ENCODE assay signal across 24 cellular contexts in the genomic region with DNA sequence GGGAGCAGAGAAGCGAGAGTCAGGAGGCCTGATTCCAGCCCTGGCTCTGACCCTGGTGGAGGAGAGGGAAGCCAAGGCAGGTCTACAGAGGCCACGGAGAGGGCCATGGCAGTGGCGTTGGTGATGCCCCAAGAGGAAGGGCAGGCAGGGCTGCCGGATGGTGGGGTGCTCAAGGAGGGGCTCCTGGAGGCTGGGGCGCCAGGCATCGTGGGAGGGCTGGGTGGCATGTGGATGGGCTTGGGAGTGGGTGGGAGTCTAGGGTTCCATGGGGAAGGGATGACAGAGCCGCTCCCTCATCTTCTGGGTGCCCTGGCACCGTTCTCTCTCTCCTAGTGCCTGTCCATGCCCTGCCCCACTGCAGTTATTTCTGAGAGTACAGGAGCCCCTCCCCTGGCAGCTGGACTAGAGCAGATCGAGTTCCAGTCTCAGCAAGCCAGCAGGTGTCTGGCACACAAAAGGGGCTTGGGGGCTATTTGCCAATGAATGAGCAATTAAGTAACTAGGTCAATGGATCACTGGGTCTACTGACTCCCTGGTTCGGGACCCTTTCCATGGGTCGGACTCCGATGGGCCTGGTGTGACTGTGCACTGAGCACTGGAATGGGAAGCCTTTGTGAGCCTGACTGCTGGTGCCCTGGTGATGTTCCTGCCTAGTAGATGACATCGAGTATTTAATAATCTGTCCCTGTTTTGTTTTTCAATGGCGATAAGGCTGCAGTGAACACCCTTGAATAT.
"Had no signal": no experiment of that assay in that cellular context is flagged by ENCODE, and none has a peak within 500 bp of the region (broad histone marks: within the 10 kb centered on the region; RNA-seq: fewer than 3 reads in every experiment).

No MANE protein-coding gene starts in this region.

- H3K36me3 Mint-ChIP-seq: immature natural killer cell had no signal

- DNase-seq: effector memory CD8-positive, alpha-beta T cell; esophagus squamous epithelium; foreskin fibroblast; glutamatergic neuron; immature natural killer cell; left cardiac atrium; left ventricle myocardium inferior; lower lobe of right lung; midbrain; naive thymus-derived CD4-positive, alpha-beta T cell; nephron progenitor cell; psoas muscle; retina; sigmoid colon; small intestine; stimulated activated CD4-positive, alpha-beta T cell treated with anti-CD3 and anti-CD28 coated beads, Interleukin-12 subunit alpha, Interleukin-12 subunit beta, amount 100 ng/mL, for 4 hours; stimulated activated naive CD4-positive, alpha-beta T cell; stomach; substantia nigra; transverse colon had no signal

- H3K4me1 Mint-ChIP-seq: memory B cell, nephron progenitor cell had no signal

- ATAC-seq: effector memory CD8-positive, alpha-beta T cell; gastroesophageal sphincter; left cardiac atrium; lower lobe of right lung; naive thymus-derived CD4-positive, alpha-beta T cell; psoas muscle had no signal

- H3K27ac Mint-ChIP-seq: dendritic cell treated with granulocyte-macrophage colony-stimulating factor and Interleukin-4, amounts not matched to agents 40 ng/mL and 50 ng/mL, for 4 days; effector memory CD8-positive, alpha-beta T cell; immature natural killer cell; memory B cell; naive thymus-derived CD4-positive, alpha-beta T cell; nephron progenitor cell had no signal

- H3K9me3 ChIP-seq: thoracic aorta, transverse colon had no signal

- H3K4me3 ChIP-seq: esophagus squamous epithelium, gastroesophageal sphincter, left ventricle myocardium inferior, lower lobe of right lung, psoas muscle, sigmoid colon, stomach, thoracic aorta, transverse colon had no signal

- H3K36me3 ChIP-seq: esophagus squamous epithelium, gastroesophageal sphincter, left ventricle myocardium inferior, lower lobe of right lung, sigmoid colon, stomach, thoracic aorta, transverse colon had no signal

- H3K4me3 Mint-ChIP-seq: dendritic cell treated with granulocyte-macrophage colony-stimulating factor and Interleukin-4, amounts not matched to agents 40 ng/mL and 50 ng/mL, for 4 days; effector memory CD8-positive, alpha-beta T cell; immature natural killer cell; memory B cell; naive thymus-derived CD4-positive, alpha-beta T cell; nephron progenitor cell had no signal

- H3K9me3 Mint-ChIP-seq: dendritic cell treated with granulocyte-macrophage colony-stimulating factor and Interleukin-4, amounts not matched to agents 40 ng/mL and 50 ng/mL, for 4 days; immature natural killer cell had no signal

- H3K27ac ChIP-seq: esophagus squamous epithelium, gastroesophageal sphincter, left ventricle myocardium inferior, lower lobe of right lung, psoas muscle, sigmoid colon, stomach, thoracic aorta, transverse colon had no signal

- H3K27me3 Mint-ChIP-seq: dendritic cell treated with granulocyte-macrophage colony-stimulating factor and Interleukin-4, amounts not matched to agents 40 ng/mL and 50 ng/mL, for 4 days had no signal

- H3K27me3 ChIP-seq: transverse colon had no signal

- H3K4me1 ChIP-seq: gastroesophageal sphincter, left ventricle myocardium inferior, lower lobe of right lung, psoas muscle, sigmoid colon, stomach, transverse colon had no signal
